Comparison of ENCODE assay signal across 8 cellular contexts in the genomic region with DNA sequence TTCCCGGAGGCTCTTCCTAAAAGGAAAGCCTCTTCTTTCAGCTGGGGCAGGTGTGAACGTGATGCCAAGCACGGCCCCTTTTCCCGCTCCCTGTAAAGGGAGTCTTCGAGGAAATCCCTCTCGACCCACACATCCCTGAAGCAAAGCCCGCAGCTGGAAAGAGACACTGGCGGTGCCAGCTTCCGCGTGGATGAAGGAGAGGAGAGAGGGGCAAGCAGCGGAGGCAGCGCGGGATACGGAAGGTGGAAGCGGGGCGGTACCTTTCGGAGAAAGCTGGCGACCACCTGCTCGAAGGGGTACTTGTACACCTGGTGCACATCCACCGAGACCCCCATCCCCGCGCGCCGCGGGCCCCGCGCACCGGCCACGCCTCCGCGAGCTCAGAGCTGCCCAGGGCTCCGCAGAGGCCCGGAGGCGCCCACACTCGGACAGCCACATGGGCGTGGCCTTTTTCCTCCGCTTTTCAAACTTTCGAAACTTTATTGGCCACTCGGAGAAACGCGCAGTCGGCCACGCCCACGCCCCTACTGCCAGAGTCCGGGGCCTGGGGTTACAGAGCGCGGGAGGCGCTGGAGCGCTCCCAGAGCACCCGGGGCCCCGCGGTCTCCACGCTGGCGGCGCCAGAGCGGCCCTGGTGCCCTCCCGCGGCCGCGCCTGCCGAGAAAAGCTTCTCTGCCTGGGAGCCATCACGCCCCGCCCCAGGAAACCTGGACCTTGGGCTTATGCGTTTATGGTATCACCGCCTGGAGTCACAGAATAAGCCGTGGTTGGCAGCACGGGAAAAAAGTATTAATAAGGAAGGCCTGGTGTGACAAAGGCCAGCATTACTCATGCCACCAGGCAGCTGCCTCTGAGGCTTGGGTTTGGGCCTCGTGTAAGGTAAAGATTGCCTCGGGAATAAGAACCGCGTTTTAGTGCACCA. TPM values are rescaled to one million over a fixed set of nuclear protein-coding genes. Genes with fewer than 3 reads are reported as not detected.
DNase-seq lines count a peak whose midpoint lies in the region; ATAC-seq and TF ChIP-seq lines count a peak whose summit lies in the region.

A gene (minus strand): TSS at position 426 of the 922 bp plus-strand sequence. CDS start 91 bp downstream, at position 335.

- POLR2A ChIA-PET in Panc1 (lab: Charles Lee), result no interaction called here

- no TSS peak for BruUV-seq in Panc1 (replicated peaks; lab: Mats Ljungman, UMichigan)

- H3K27ac ChIP-seq in Panc1 (ENCODE audit: low read length) (peak within 1 kb of the TSS; percentile 89), neural progenitor cell (no peak within 1 kb of the TSS), suprapubic skin (peak within 1 kb of the TSS; percentile 74)

- no peaks in the 10 kb centered on the region for H3K79me2 ChIP-seq in neural progenitor cell (ENCODE audit: low read depth)

- H3K27me3 ChIP-seq in Panc1 (ENCODE audit: control insufficient read depth, insufficient read depth, low read length) (no peaks in the 10 kb centered on the region), neural progenitor cell (peaks cover 21% of the 10 kb centered on the region), suprapubic skin (no peaks in the 10 kb centered on the region)

- H3K9me3 ChIP-seq in Panc1 (ENCODE audit: control insufficient read depth, insufficient read depth, low read depth, low read length) (no peaks in the 10 kb centered on the region), neural progenitor cell (ENCODE audit: low read depth) (no peaks in the 10 kb centered on the region), suprapubic skin (no peaks in the 10 kb centered on the region)

- H3K9ac ChIP-seq in neural progenitor cell, result no peak within 1 kb of the TSS

- H3K4me3 ChIP-seq in Panc1 (ENCODE audit: low read depth in 2 of 2, low read length in 2 of 2), result peak within 1 kb of the TSS; percentile 68 to 96
- peak within 1 kb of the TSS; percentile 52 for H3K4me3 ChIP-seq in neural progenitor cell
- peak within 1 kb of the TSS; percentile 67 for H3K4me3 ChIP-seq in suprapubic skin

- no peaks in the 10 kb centered on the region for H4K20me1 ChIP-seq in neural progenitor cell (ENCODE audit: low read depth)

- intact Hi-C loops in Panc1 (cut with micrococcal nuclease; ENCODE audit: unreplicated experiment), result loop anchor here (5.0 kb wide), 2 partner anchors 102 to 212 kb away; a partner anchor contains a TSS

- DNase-seq in D341Med (ENCODE audit: low spot score), result peak; percentile 57
- DNase-seq in HS-27A (ENCODE audit: low read depth), result peak; percentile 54
- DNase-seq in Panc1 (ENCODE audit: low read depth, low spot score), result peak; percentile 61
- peak; percentile 85 for DNase-seq in activated effector memory CD4-positive, alpha-beta T cell treated with anti-CD3 and anti-CD28 coated beads, Interleukin-2, amount 50 U/mL, for 16 hours
- peak; percentile 54 for DNase-seq in germinal center (ENCODE audit: low spot score)
- DNase-seq in neural progenitor cell (ENCODE audit: low spot score), result peak; percentile 94
- peak; percentile 88 to 90 for DNase-seq in suprapubic skin (ENCODE audit: low spot score in 2 of 2)

- peak within 1 kb of the TSS; percentile 81 for H3K4me3 Mint-ChIP-seq in neural progenitor cell

- H3K4me1 ChIP-seq in Panc1 (ENCODE audit: control insufficient read depth, insufficient read depth, low read length), result peaks cover 21% of the 10 kb centered on the region
- peaks cover 8% of the 10 kb centered on the region for H3K4me1 ChIP-seq in neural progenitor cell
- H3K4me1 ChIP-seq in suprapubic skin, result peaks cover 20% of the 10 kb centered on the region

- peak; percentile 90 for ATAC-seq in GM21423 (IDR thresholded peaks at IDR 0.05; ENCODE audit: unreplicated experiment)
- peak; percentile 93 for ATAC-seq in Panc1

- TF ChIP-seq CTCF in Panc1 (IDR thresholded peaks at IDR 0.05) (peak; percentile 20; the same call in 1 of the 2 replicates), neural progenitor cell (IDR thresholded peaks at IDR 0.05) (no peak), suprapubic skin (IDR thresholded peaks at IDR 0.05) (no peak)

- no peaks in the 10 kb centered on the region for H3K9me3 Mint-ChIP-seq in neural progenitor cell

- no peak within 1 kb of the TSS for H3K27ac Mint-ChIP-seq in neural progenitor cell

- TF ChIP-seq EP300 in suprapubic skin (IDR thresholded peaks at IDR 0.05), result no peak

- peaks cover 6% of the 10 kb centered on the region for H3F3A ChIP-seq in neural progenitor cell (ENCODE audit: low read depth)

- CTCF ChIA-PET in Panc1 (lab: Charles Lee), result interaction anchor here (1.0 to 1.1 kb wide), 2 partner anchors 10 to 53 kb away, joined by 3 to 4 read pairs; no protein-coding TSS in a partner anchor

- H3K4me2 ChIP-seq in neural progenitor cell, result peak within 1 kb of the TSS; percentile 75

- peak in 1 of 2 donors; percentile 35 for TF ChIP-seq POLR2A in suprapubic skin (IDR thresholded peaks at IDR 0.05)

- H3K36me3 ChIP-seq in Panc1 (ENCODE audit: control insufficient read depth, insufficient read depth, low read length) (no peaks in the 10 kb centered on the region), neural progenitor cell (no peaks in the 10 kb centered on the region), suprapubic skin (no peaks in the 10 kb centered on the region)

- no peaks in the 10 kb centered on the region for H3K36me3 Mint-ChIP-seq in neural progenitor cell

- WGBS in suprapubic skin, result 2% methylated on average over 13 of the region's 71 CpGs

- H3K27me3 Mint-ChIP-seq in neural progenitor cell (ENCODE audit: insufficient read depth, low read depth), result peaks cover 10% of the 10 kb centered on the region

- in situ Hi-C loops in Panc1 (cut with HindIII; ENCODE audit: low pct_unique_long_range_greater_than_20kb, low sequenced_read_pairs), result no loop called here

- H2AFZ ChIP-seq in neural progenitor cell (replicated peaks), result peak within 1 kb of the TSS; percentile 84

- peaks cover 26% of the 10 kb centered on the region for H3K4me1 Mint-ChIP-seq in neural progenitor cell

RNA-seq across cellular contexts. Expression of the gene that starts here (rescaled TPM):
- 15.4 TPM for total RNA-seq in Panc1 (2021; ENCODE audit: unreplicated experiment)
- 5.3 TPM for polyA plus RNA-seq in Panc1 (2012; ENCODE audit: insufficient read length)
- total RNA-seq in neural progenitor cell (ENCODE audit: low replicate concordance), result 25.9 and 30.3 TPM in 2 replicates
- total RNA-seq in suprapubic skin, result 10 to 100 TPM in 1 of 4 donors, 1 to 10 TPM in 3; 3.0 to 17.9 (median 4.3) TPM
